Comparison of ENCODE assay signal across 8 cellular contexts in genomic region chr1:109248797-109249629, GRCh38. TPM values are rescaled to one million over a fixed set of nuclear protein-coding genes. Genes with fewer than 3 reads are reported as not detected.
DNase-seq lines count a peak whose midpoint lies in the region; ATAC-seq and TF ChIP-seq lines count a peak whose summit lies in the region.

CELSR2 (plus strand) TSS chr1:109249539; CDS start chr1:109250080, 541 bp downstream.

- H3K9me3 ChIP-seq in Caco-2 (no peaks in the 10 kb centered on the region), tibial nerve (no peaks in the 10 kb centered on the region)

- peak in 1 of 2 donors; percentile 21 for TF ChIP-seq EP300 in tibial nerve (IDR thresholded peaks at IDR 0.05)

- DNase-seq in Caco-2 (peak; percentile 56 to 71), HT1080 (ENCODE audit: low read depth) (peak; percentile 57), RPMI7951 (ENCODE audit: low read depth) (peak; percentile 66), glomerular visceral epithelial cell (ENCODE audit: extremely low spot score) (peak; percentile 75), occipital lobe (lab: John Stamatoyannopoulos, UW) (no peak), tibial nerve (ENCODE audit: low spot score in 2 of 2) (no peak)
- DNase-seq in activated naive CD4-positive, alpha-beta T cell treated with Interleukin-2 at 50 U/mL for 16 hours: peak; percentile 57

- no peaks in the 10 kb centered on the region for H3K27me3 Mint-ChIP-seq in Caco-2 (ENCODE audit: insufficient read depth, unreplicated experiment)

- H3K36me3 Mint-ChIP-seq in Caco-2 (ENCODE audit: insufficient read depth, unreplicated experiment): peaks cover 11% of the 10 kb centered on the region

- CTCF ChIA-PET in Caco-2 (lab: Charles Lee): interaction anchor here (1.0 kb wide), 1 partner anchor 15 kb away, joined by 3 read pairs; no protein-coding TSS in a partner anchor

- H3K36me3 ChIP-seq in Caco-2 (ENCODE audit: control insufficient read depth, insufficient read depth, low read length): no peaks in the 10 kb centered on the region
- peaks cover 0 to 12% (median 0%) of the 10 kb centered on the region in 3 donors for H3K36me3 ChIP-seq in tibial nerve

- intact Hi-C loops in Caco-2 (cut with micrococcal nuclease; ENCODE audit: unreplicated experiment): loop anchor here (1.0 kb wide), 1 partner anchor 9 kb away; no protein-coding TSS in a partner anchor

- H3K4me1 ChIP-seq in Caco-2 (peaks cover 7% of the 10 kb centered on the region), tibial nerve (peaks cover 0 to 48% (median 13%) of the 10 kb centered on the region in 4 donors)

- BruUV-seq in Caco-2 (replicated peaks; lab: Mats Ljungman, UMichigan): no TSS peak

- no peaks in the 10 kb centered on the region for H3K9me3 Mint-ChIP-seq in Caco-2 (ENCODE audit: unreplicated experiment)

- POLR2A ChIA-PET in Caco-2 (lab: Charles Lee): no interaction called here

- 6 to 20% methylated on average over 16 to 32 of the region's 49 CpGs for WGBS in tibial nerve, 2 donors

- H3K4me3 ChIP-seq in Caco-2 (ENCODE audit: low read depth, low read length) (peak within 1 kb of the TSS; percentile 36), tibial nerve (peak within 1 kb of the TSS; percentile 40 to 75 (median 59))

- peak; percentile 54 for ATAC-seq in GM19468 (IDR thresholded peaks at IDR 0.05; ENCODE audit: extremely low read depth, unreplicated experiment)

- H3K27me3 ChIP-seq in Caco-2 (replicated peaks; ENCODE audit: control insufficient read depth, insufficient read depth, low read length) (no peaks in the 10 kb centered on the region), tibial nerve (no peaks in the 10 kb centered on the region)

- no peak for TF ChIP-seq POLR2A in tibial nerve (IDR thresholded peaks at IDR 0.05)

- peak within 1 kb of the TSS; percentile 51 for H3K4me3 Mint-ChIP-seq in Caco-2 (ENCODE audit: unreplicated experiment)

- TF ChIP-seq CTCF in Caco-2 (IDR thresholded peaks at IDR 0.05; ENCODE audit: insufficient read depth in 1 of 2, low read depth in 1 of 2, low read length in 1 of 2, severe bottlenecking in 1 of 2, unreplicated experiment in 1 of 2) (no peak), tibial nerve (IDR thresholded peaks at IDR 0.05) (no peak)

- no peaks in the 10 kb centered on the region for H3K4me1 Mint-ChIP-seq in Caco-2 (ENCODE audit: low read depth, unreplicated experiment)

- H3K27ac ChIP-seq in tibial nerve: peak within 1 kb of the TSS in 3 of 4 donors; percentile 26 to 86 (median 34)

- H3K27ac Mint-ChIP-seq in Caco-2 (ENCODE audit: unreplicated experiment): no peak within 1 kb of the TSS

RNA-seq across cellular contexts. Expression of gene CELSR2, which starts in this region (rescaled TPM):
- total RNA-seq in Caco-2 (2022): 7.0 and 8.3 TPM in 2 replicates
- 1.5 and 1.7 TPM in 2 replicates for total RNA-seq in HT1080 (2014; rRNA removed; shearing (Covaris generic))
- 3.1 and 3.6 TPM in 2 replicates for polyA plus RNA-seq in HT1080 (2015; cell fraction: cytosol; rRNA removed)
- polyA plus RNA-seq in HT1080 (2015; cell fraction: nucleus; rRNA removed): 10.2 and 10.7 TPM in 2 replicates
- total RNA-seq in RPMI7951 (2014; rRNA removed; shearing (Covaris generic)): 1.2 and 1.5 TPM in 2 replicates
- 41.8 TPM for total RNA-seq in occipital lobe
- 10 to 100 TPM; 14.0 to 16.7 (median 16.3) TPM for total RNA-seq in tibial nerve

Comparison
In these comparisons a context has a peak if more than half of its experiments do, and no peak if none do; other contexts are left out.
1. DNase-seq: peak in Caco-2 (2 of 2), HT1080 (single experiment), RPMI7951 (single experiment), activated naive CD4-positive, alpha-beta T cell treated with Interleukin-2 at 50 U/mL for 16 hours (single experiment) and glomerular visceral epithelial cell (single experiment); none in occipital lobe (single experiment) and tibial nerve (0 of 2).